ENCODE assay signal across 8 cellular contexts in genomic region chr11:13207665-13208594, GRCh38.
DNase-seq lines count a peak whose midpoint lies in the region; ATAC-seq and TF ChIP-seq lines count a peak whose summit lies in the region.

No MANE protein-coding gene starts in this region.

- no peak for TF ChIP-seq CTCF in activated CD8-positive, alpha-beta T cell treated with anti-CD3 and anti-CD28 coated beads for 36 hours (IDR thresholded peaks at IDR 0.05)
- TF ChIP-seq CTCF in fibroblast of the aortic adventitia (IDR thresholded peaks at IDR 0.05; ENCODE audit: insufficient read depth, low read length) (no peak), neutrophil (IDR thresholded peaks at IDR 0.05) (no peak)

- no peak overlapping the region for H3K27ac ChIP-seq in CD4-positive, CD25-positive, alpha-beta regulatory T cell (ENCODE audit: insufficient read depth, low read length, poor library complexity, severe bottlenecking)
- H3K27ac ChIP-seq in neutrophil: peak overlapping the region; percentile 57

- H3K36me3 ChIP-seq in CD4-positive, CD25-positive, alpha-beta regulatory T cell (ENCODE audit: control insufficient read depth, insufficient read depth, low read length): no peaks in the 10 kb centered on the region
- no peaks in the 10 kb centered on the region for H3K36me3 ChIP-seq in neutrophil

- ATAC-seq in CD4-positive, CD25-positive, alpha-beta regulatory T cell (ENCODE audit: low read depth in 2 of 2): peak; percentile 62 to 71
- ATAC-seq in activated CD8-positive, alpha-beta T cell treated with anti-CD3 and anti-CD28 coated beads for 36 hours: peak; percentile 76
- no peak for ATAC-seq in GM18520 (IDR thresholded peaks at IDR 0.05; ENCODE audit: unreplicated experiment)

- peaks cover under 1% of the 10 kb centered on the region for H3K27me3 ChIP-seq in CD4-positive, CD25-positive, alpha-beta regulatory T cell (ENCODE audit: control insufficient read depth, insufficient read depth, low read length)
- H3K27me3 ChIP-seq in neutrophil: no peaks in the 10 kb centered on the region

- peak overlapping the region; percentile 74 for H3K4me3 ChIP-seq in CD4-positive, CD25-positive, alpha-beta regulatory T cell (ENCODE audit: low read depth, low read length)
- H3K4me3 ChIP-seq in fibroblast of the aortic adventitia (ENCODE audit: low read depth, low read length): peak overlapping the region; percentile 49
- peak overlapping the region; percentile 48 to 50 for H3K4me3 ChIP-seq in neutrophil (ENCODE audit: low read depth in 1 of 2, low read length in 1 of 2)

- DNase-seq in CD4-positive, CD25-positive, alpha-beta regulatory T cell: peak in 2 of 3 donors; percentile 25 to 73
- peak; percentile 71 for DNase-seq in LHCN-M2 (ENCODE audit: low read depth)
- DNase-seq in activated CD8-positive, alpha-beta T cell treated with anti-CD3 and anti-CD28 coated beads for 36 hours: peak; percentile 15
- peak; percentile 96 for DNase-seq in fibroblast of the aortic adventitia (ENCODE audit: low read depth)
- DNase-seq in germinal center (ENCODE audit: low spot score): no peak
- DNase-seq in NCI-H1048 (lab: John Stamatoyannopoulos, UW): no peak

- no peaks in the 10 kb centered on the region for H3K36me3 Mint-ChIP-seq in CD4-positive, CD25-positive, alpha-beta regulatory T cell
- H3K36me3 Mint-ChIP-seq in activated CD8-positive, alpha-beta T cell treated with anti-CD3 and anti-CD28 coated beads for 36 hours (ENCODE audit: low read depth): no peaks in the 10 kb centered on the region

- H3K4me1 ChIP-seq in CD4-positive, CD25-positive, alpha-beta regulatory T cell (ENCODE audit: control insufficient read depth, insufficient read depth, low read length, poor library complexity, severe bottlenecking): peaks cover 14% of the 10 kb centered on the region
- H3K4me1 ChIP-seq in neutrophil (ENCODE audit: control insufficient read depth in 1 of 2, insufficient read depth in 1 of 2, low read depth in 1 of 2, low read length in 1 of 2): peaks cover 15% of the 10 kb centered on the region in 2 experiments

- CTCF ChIA-PET in activated CD8-positive, alpha-beta T cell treated with anti-CD3 and anti-CD28 coated beads for 36 hours (lab: Charles Lee): interaction anchor here (1.0 to 9.4 kb wide), 7 partner anchors 18 to 244 kb away, joined by 4 to 55 read pairs (median 5); no protein-coding TSS in a partner anchor

- no peaks in the 10 kb centered on the region for H3K9me3 ChIP-seq in CD4-positive, CD25-positive, alpha-beta regulatory T cell (ENCODE audit: control insufficient read depth in 2 of 2, low read length in 2 of 2)
- no peaks in the 10 kb centered on the region for H3K9me3 ChIP-seq in neutrophil

- H3K4me1 Mint-ChIP-seq in CD4-positive, CD25-positive, alpha-beta regulatory T cell: peaks cover 6 to 28% (median 15%) of the 10 kb centered on the region in 4 donors
- peaks cover 34% of the 10 kb centered on the region for H3K4me1 Mint-ChIP-seq in activated CD8-positive, alpha-beta T cell treated with anti-CD3 and anti-CD28 coated beads for 36 hours (ENCODE audit: low read depth)

- POLR2A ChIA-PET in activated CD8-positive, alpha-beta T cell treated with anti-CD3 and anti-CD28 coated beads for 36 hours (lab: Charles Lee): interaction anchor here (0.6 kb wide), 1 partner anchor 422 kb away, joined by 3 read pairs; no protein-coding TSS in a partner anchor

- H3K9me3 Mint-ChIP-seq in CD4-positive, CD25-positive, alpha-beta regulatory T cell: no peaks in the 10 kb centered on the region
- H3K9me3 Mint-ChIP-seq in activated CD8-positive, alpha-beta T cell treated with anti-CD3 and anti-CD28 coated beads for 36 hours: no peaks in the 10 kb centered on the region

- H3K27me3 Mint-ChIP-seq in CD4-positive, CD25-positive, alpha-beta regulatory T cell: no peaks in the 10 kb centered on the region
- H3K27me3 Mint-ChIP-seq in activated CD8-positive, alpha-beta T cell treated with anti-CD3 and anti-CD28 coated beads for 36 hours: no peaks in the 10 kb centered on the region

- peak overlapping the region; percentile 34 to 93 (median 74) for H3K27ac Mint-ChIP-seq in CD4-positive, CD25-positive, alpha-beta regulatory T cell
- peak overlapping the region; percentile 36 for H3K27ac Mint-ChIP-seq in activated CD8-positive, alpha-beta T cell treated with anti-CD3 and anti-CD28 coated beads for 36 hours

- peak overlapping the region; percentile 63 to 89 (median 77) for H3K4me3 Mint-ChIP-seq in CD4-positive, CD25-positive, alpha-beta regulatory T cell
- peak overlapping the region; percentile 54 for H3K4me3 Mint-ChIP-seq in activated CD8-positive, alpha-beta T cell treated with anti-CD3 and anti-CD28 coated beads for 36 hours

- intact Hi-C loops in activated CD8-positive, alpha-beta T cell treated with anti-CD3 and anti-CD28 coated beads for 36 hours (cut with micrococcal nuclease): no loop called here

Comparison
In these comparisons a context has a peak if more than half of its experiments do, and no peak if none do; other contexts are left out.
1. DNase-seq: peak in CD4-positive, CD25-positive, alpha-beta regulatory T cell (2 of 3), LHCN-M2 (single experiment), activated CD8-positive, alpha-beta T cell treated with anti-CD3 and anti-CD28 coated beads for 36 hours (single experiment) and fibroblast of the aortic adventitia (single experiment); none in germinal center (single experiment) and NCI-H1048 (single experiment).
2. Peak in every context shown above with its lines, with median percentiles within 50 percentile points of each other: H3K4me3 ChIP-seq.